ENCODE assay signal across 36 cellular contexts in the genomic region with DNA sequence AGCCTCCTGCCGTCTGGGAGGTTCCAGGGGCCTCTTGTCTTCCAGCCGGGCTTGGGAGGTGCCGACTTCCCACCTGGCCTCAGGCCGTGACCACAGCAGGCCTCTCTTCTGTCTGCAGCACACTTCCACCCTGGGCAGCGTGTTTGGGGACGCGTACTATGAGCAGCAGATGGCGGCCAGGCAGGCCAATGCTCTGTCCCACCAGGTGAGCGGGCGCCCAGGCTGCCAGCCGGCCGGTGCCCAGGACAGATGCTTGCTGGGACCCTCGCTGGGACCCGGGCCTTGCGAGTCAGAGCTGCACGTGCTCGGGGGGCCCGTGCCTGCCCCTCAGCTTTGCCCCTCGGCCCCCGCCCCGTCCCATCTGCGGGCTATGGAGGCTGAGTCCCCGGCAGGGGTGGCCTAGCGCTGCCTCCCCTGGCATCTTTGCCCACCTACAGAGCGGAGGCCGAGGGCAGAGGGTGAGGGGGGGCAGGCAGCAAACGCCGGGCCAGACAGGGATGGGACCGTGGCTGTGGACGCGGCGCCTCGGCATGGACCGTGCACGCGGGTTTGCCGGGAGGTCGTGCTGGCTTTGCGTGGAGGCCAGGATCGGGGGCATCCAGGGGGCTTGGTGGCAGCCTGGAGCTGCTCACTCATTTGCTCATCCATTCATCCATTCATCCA. TPM values are rescaled to one million over a fixed set of nuclear protein-coding genes. Genes with fewer than 3 reads are reported as not detected.
"Had no signal": no experiment of that assay in that cellular context is flagged by ENCODE, and none has a peak within 500 bp of the region (broad histone marks: within the 10 kb centered on the region; RNA-seq: fewer than 3 reads in every experiment).

No MANE protein-coding gene starts in this region.

- H3K36me3 ChIP-seq: brain microvascular endothelial cell, MG63, Peyer's patch had no signal

- DNase-seq: activated CD4-positive, alpha-beta T cell treated with anti-CD3 and anti-CD28 coated beads for 1 hour; activated CD4-positive, alpha-beta T cell treated with anti-CD3 and anti-CD28 coated beads, Interleukin-2, amount 10 ng/mL, durations not matched to agents 24 days and 14 days; activated CD4-positive, alpha-beta T cell treated with anti-CD3 and anti-CD28 coated beads, Interleukin-2, amount 50 U/mL, for 4 hours; activated CD4-positive, CD25-positive, alpha-beta regulatory T cell; activated CD8-positive, alpha-beta T cell treated with anti-CD3 and anti-CD28 coated beads for 36 hours; activated effector memory CD4-positive, alpha-beta T cell treated with anti-CD3 and anti-CD28 coated beads, Interleukin-2, amount 50 U/mL, for 16 hours; activated naive CD4-positive, alpha-beta T cell; activated naive CD4-positive, alpha-beta T cell treated with anti-CD3 and anti-CD28 coated beads, Interleukin-2, amount 50 U/mL, for 16 hours; activated naive CD8-positive, alpha-beta T cell treated with anti-CD3 and anti-CD28 coated beads for 36 hours; activated T-cell treated with anti-CD3 and anti-CD28 coated beads, Interleukin-2, amount 50 U/mL, for 1 hour; activated T-cell treated with anti-CD3 and anti-CD28 coated beads, Interleukin-2, amount 50 U/mL, for 72 hours; amniotic stem cell; aorta; Kasumi-1; KG1; MV-4-11; NCI-H1092; NCI-H1436 treated with DMSO at 0.1 percent for 48 hours; NCI-H1694 treated with DMSO at 0.1 percent for 48 hours; NCI-H2029; NCI-H345; NCI-H510A; NCI-H526; NCI-H748 treated with DMSO at 0.1 percent for 48 hours; NK-92 treated with Interleukin-12 subunit alpha and Interleukin-12 subunit beta, amount 100 ng/mL, for 24 hours; Peyer's patch; RPMI8226; SW 1271; T-helper 1 cell; T-helper 2 cell; T-helper 9 cell had no signal

- ATAC-seq: activated CD8-positive, alpha-beta T cell treated with anti-CD3 and anti-CD28 coated beads for 36 hours; activated T-cell treated with anti-CD3 and anti-CD28 coated beads, Interleukin-2, amount 50 U/mL, for 72 hours; activated T-helper 17 cell treated with anti-CD3 and anti-CD28 coated beads, Interleukin-2, amount 50 U/mL, for 72 hours had no signal

- H3K4me1 ChIP-seq: Peyer's patch had no signal

- H3K27ac ChIP-seq: brain microvascular endothelial cell, Peyer's patch, VCaP had no signal

- H3K27me3 ChIP-seq: MG63, Peyer's patch had no signal

- H3K4me3 ChIP-seq: MG63, Peyer's patch had no signal

- H3K9me3 ChIP-seq: MG63, Peyer's patch had no signal

RNA-seq across cellular contexts. Expression of a gene that starts 16.2 kb away (rescaled TPM):
- total RNA-seq: activated CD4-positive, alpha-beta T cell treated with anti-CD3 and anti-CD28 coated beads, Interleukin-2, amount 10 ng/mL, durations not matched to agents 24 days and 14 days; activated CD8-positive, alpha-beta memory T cell treated with anti-CD3 and anti-CD28 coated beads for 36 hours; activated CD8-positive, alpha-beta T cell treated with anti-CD3 and anti-CD28 coated beads for 36 hours; activated naive CD8-positive, alpha-beta T cell treated with anti-CD3 and anti-CD28 coated beads for 36 hours; activated T-cell treated with anti-CD3 and anti-CD28 coated beads, Interleukin-2, amount 50 U/mL, for 72 hours; activated T-helper 17 cell treated with anti-CD3 and anti-CD28 coated beads, Interleukin-2, amount 50 U/mL, for 72 hours had no signal
